19 cellular contexts compared by ENCODE assay signal in the genomic region with DNA sequence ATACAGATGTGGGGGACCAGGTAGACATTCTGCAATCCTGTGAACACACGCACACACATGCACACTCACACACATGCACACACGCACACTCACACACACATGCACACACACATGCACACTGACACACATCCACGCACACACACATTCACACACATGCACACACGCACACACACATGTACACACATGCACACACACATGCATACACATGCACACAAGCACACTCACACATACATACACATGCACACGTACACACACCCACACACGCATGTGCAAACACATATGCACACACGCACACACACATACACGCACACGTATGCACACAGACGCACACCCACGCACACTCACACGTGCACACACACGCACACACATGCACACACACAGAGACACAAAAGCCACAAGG. TPM values are rescaled to one million over a fixed set of nuclear protein-coding genes. Genes with fewer than 3 reads are reported as not detected.
DNase-seq lines count a peak whose midpoint lies in the region; ATAC-seq, FAIRE-seq and TF ChIP-seq lines count a peak whose summit lies in the region.
"Had no signal": no experiment of that assay in that cellular context is flagged by ENCODE, and none has a peak within 500 bp of the region (broad histone marks: within the 10 kb centered on the region; RNA-seq: fewer than 3 reads in every experiment).

No MANE protein-coding gene starts in this region.

- H3K27me3 Mint-ChIP-seq in stimulated activated naive CD8-positive, alpha-beta T cell treated with anti-CD3 and anti-CD28 coated beads, Interleukin-15, Interleukin-2, amounts not matched to agents 100 ng/mL and 50 ng/mL, for 24 hours, result no peaks in the 10 kb centered on the region

- no peaks in the 10 kb centered on the region for H3K79me1 ChIP-seq in neuronal stem cell (ENCODE audit: low read depth, low read length)

- CTCF ChIA-PET in GM12878 (lab: Yijun Ruan, JAX), result interaction anchor here (0.9 to 1.3 kb wide), 2 partner anchors 9 to 65 kb away, joined by 3 read pairs; no protein-coding TSS in a partner anchor

- FAIRE-seq in GM12878 (lab: Jason Lieb, UNC), result no peak
- FAIRE-seq: A204.1, GM12891, GM19239 had no signal

- H4K8ac ChIP-seq in neuronal stem cell (ENCODE audit: low read depth, low read length), result peak overlapping the region; percentile 7

- H4K20me1 ChIP-seq in GM12878 (ENCODE audit: control insufficient read depth, insufficient read depth), result no peaks in the 10 kb centered on the region

- H3K4me2 ChIP-seq in GM12878 (ENCODE audit: control insufficient read depth, insufficient read depth), result no peak overlapping the region
- no peak overlapping the region for H3K4me2 ChIP-seq in neuronal stem cell (ENCODE audit: insufficient read depth, low read length, poor library complexity, severe bottlenecking)

- no peaks in the 10 kb centered on the region for H3K36me3 Mint-ChIP-seq in stimulated activated naive CD8-positive, alpha-beta T cell treated with anti-CD3 and anti-CD28 coated beads, Interleukin-15, Interleukin-2, amounts not matched to agents 100 ng/mL and 50 ng/mL, for 24 hours (ENCODE audit: low read depth)
- H3K36me3 Mint-ChIP-seq: CD4-positive, alpha-beta memory T cell had no signal

- H3K9me3 Mint-ChIP-seq in stimulated activated naive CD8-positive, alpha-beta T cell treated with anti-CD3 and anti-CD28 coated beads, Interleukin-15, Interleukin-2, amounts not matched to agents 100 ng/mL and 50 ng/mL, for 24 hours, result no peaks in the 10 kb centered on the region
- H3K9me3 Mint-ChIP-seq: CD4-positive, alpha-beta memory T cell had no signal

- no peaks in the 10 kb centered on the region for H3K4me1 Mint-ChIP-seq in stimulated activated naive CD8-positive, alpha-beta T cell treated with anti-CD3 and anti-CD28 coated beads, Interleukin-15, Interleukin-2, amounts not matched to agents 100 ng/mL and 50 ng/mL, for 24 hours (ENCODE audit: low read depth)
- H3K4me1 Mint-ChIP-seq: CD4-positive, alpha-beta memory T cell had no signal

- no peak overlapping the region for H2BK120ac ChIP-seq in neuronal stem cell (ENCODE audit: low read depth, low read length)

- no peak overlapping the region for H2AK5ac ChIP-seq in neuronal stem cell (ENCODE audit: low read depth, low read length)

- H3K36me3 ChIP-seq in GM12878 (ENCODE audit: control insufficient read depth in 2 of 2, insufficient read depth in 2 of 2, low read length in 1 of 2) (no peaks in the 10 kb centered on the region), neuronal stem cell (replicated peaks in 1 of 2; ENCODE audit: control insufficient read depth in 2 of 2, insufficient read depth in 2 of 2, low read length in 2 of 2) (peaks cover 0 to 2% of the 10 kb centered on the region in 2 donors)
- H3K36me3 ChIP-seq: BE2C had no signal

- H3K4me3 ChIP-seq in GM12878, result no peak overlapping the region
- H3K4me3 ChIP-seq in neuronal stem cell (ENCODE audit: low read length in 2 of 2), result peak overlapping the region in 1 of 2 donors; percentile 74

- H4K91ac ChIP-seq in neuronal stem cell (ENCODE audit: low read depth, low read length, poor library complexity), result no peak overlapping the region

- no peak for TF ChIP-seq EP300 in GM12878 (IDR thresholded peaks at IDR 0.05; ENCODE audit: borderline replicate concordance in 1 of 2, control insufficient read depth in 1 of 2, low read depth in 2 of 2, low read length in 2 of 2)

- POLR2A ChIA-PET in GM12878 (lab: Charles Lee), result no interaction called here

- TF ChIP-seq RAD21 in GM12878 (IDR thresholded peaks at IDR 0.05; ENCODE audit: insufficient read depth, low read depth, low read length), result no peak

- intact Hi-C loops in GM12878 (cut with micrococcal nuclease; ENCODE audit: unreplicated experiment), result no loop called here

- no peak for ATAC-seq in stimulated activated naive CD8-positive, alpha-beta T cell treated with anti-CD3 and anti-CD28 coated beads, Interleukin-15, Interleukin-2, amounts not matched to agents 100 U/mL and 50 U/mL, for 24 hours
- no peak for ATAC-seq in GM12878
- no peak for ATAC-seq in GM18909 (IDR thresholded peaks at IDR 0.05; ENCODE audit: poor library complexity, unreplicated experiment)
- ATAC-seq: HCT116 had no signal

- H3K9me3 ChIP-seq in GM12878 (replicated peaks; ENCODE audit: control insufficient read depth, insufficient read depth, low read length), result no peaks in the 10 kb centered on the region
- H3K9me3 ChIP-seq in neuronal stem cell (replicated peaks in 1 of 2; ENCODE audit: control insufficient read depth in 2 of 2, insufficient read depth in 1 of 2, low read depth in 1 of 2, low read length in 2 of 2), result peaks cover 0 to 3% of the 10 kb centered on the region in 2 donors
- H3K9me3 ChIP-seq: BE2C had no signal

- no peak overlapping the region for H3K4me3 Mint-ChIP-seq in stimulated activated naive CD8-positive, alpha-beta T cell treated with anti-CD3 and anti-CD28 coated beads, Interleukin-15, Interleukin-2, amounts not matched to agents 100 ng/mL and 50 ng/mL, for 24 hours
- H3K4me3 Mint-ChIP-seq: CD4-positive, alpha-beta memory T cell had no signal

- no TSS peak for BruUV-seq in GM12878 (replicated peaks; lab: Mats Ljungman, UMichigan)

- no peak for TF ChIP-seq POLR2A in GM12878 (IDR thresholded peaks at IDR 0.05; ENCODE audit: low read depth, low read length)

- H2BK5ac ChIP-seq in neuronal stem cell (ENCODE audit: low read length), result no peak overlapping the region

- TF ChIP-seq CTCF in GM12878 (IDR thresholded peaks at IDR 0.05 in 2 of 3, conservative IDR thresholded peaks at IDR 0.05 in 1 of 3; ENCODE audit: control insufficient read depth in 2 of 3, extremely low read depth in 1 of 3, insufficient read depth in 1 of 3, low read depth in 3 of 3, low read length in 3 of 3), result no peak

- H3K27ac Mint-ChIP-seq in stimulated activated naive CD8-positive, alpha-beta T cell treated with anti-CD3 and anti-CD28 coated beads, Interleukin-15, Interleukin-2, amounts not matched to agents 100 ng/mL and 50 ng/mL, for 24 hours, result peak overlapping the region; percentile 28

- WGBS in GM12878 (ENCODE audit: insufficient coverage, insufficient replicate concordance, low lambda C conversion rate, missing lambda C conversion rate), result 66% methylated on average over 10 of the region's 13 CpGs
- WGBS in neuronal stem cell (ENCODE audit: extremely low coverage in 2 of 2, insufficient read length in 2 of 2, insufficient replicate concordance in 1 of 2), 2 donors, result no CpG with 5 or more reads among the region's 13 CpGs

- peak overlapping the region; percentile 4 for H3K23ac ChIP-seq in neuronal stem cell (ENCODE audit: low read depth, low read length, poor library complexity)

- no peaks in the 10 kb centered on the region for H3K79me2 ChIP-seq in GM12878 (ENCODE audit: control insufficient read depth, insufficient read depth, low read length)

- SMC1A ChIA-PET in GM12878 (lab: Charles Lee; ENCODE audit: uncharacterized antibody, unreplicated experiment), result no interaction called here

- H3K27me3 ChIP-seq in GM12878 (replicated peaks in 1 of 2; ENCODE audit: control insufficient read depth in 2 of 2, insufficient read depth in 2 of 2, low read length in 1 of 2) (no peaks in the 10 kb centered on the region), neuronal stem cell (ENCODE audit: control insufficient read depth in 3 of 3, insufficient read depth in 3 of 3, low read depth in 1 of 3, low read length in 3 of 3) (peaks cover 0 to 3% (median 0%) of the 10 kb centered on the region in 3 experiments)

- H2BK15ac ChIP-seq in neuronal stem cell (ENCODE audit: low read length), result no peak overlapping the region

- H3K4me1 ChIP-seq in GM12878 (ENCODE audit: control insufficient read depth, insufficient read depth, low read length) (no peaks in the 10 kb centered on the region), neuronal stem cell (ENCODE audit: control insufficient read depth in 2 of 2, insufficient read depth in 1 of 2, low read depth in 1 of 2, low read length in 2 of 2) (peaks cover 0 to 12% of the 10 kb centered on the region in 2 donors)
- H3K4me1 ChIP-seq: BE2C had no signal

- H3K9ac ChIP-seq in GM12878 (ENCODE audit: control insufficient read depth, insufficient read depth, low read length) (no peak overlapping the region), neuronal stem cell (ENCODE audit: low read depth, low read length, poor library complexity) (peak overlapping the region; percentile 13)

- H2BK12ac ChIP-seq in neuronal stem cell (ENCODE audit: low read length), result peak overlapping the region; percentile 16

- no peak for DNase-seq in stimulated activated naive CD8-positive, alpha-beta T cell treated with anti-CD3 and anti-CD28 coated beads, Interleukin-15, Interleukin-2, amounts not matched to agents 100 U/mL and 50 U/mL, for 24 hours
- DNase-seq in GM12878 (ENCODE audit: low read depth, low spot score) (no peak), neuronal stem cell (ENCODE audit: low spot score) (no peak), anterior cingulate cortex (lab: John Stamatoyannopoulos, UW) (no peak), superior temporal gyrus (ENCODE audit: extremely low spot score) (no peak)
- DNase-seq: BE2C; CD4-positive, alpha-beta memory T cell; DMS79 had no signal

- H3K18ac ChIP-seq in neuronal stem cell (ENCODE audit: low read length), result no peak overlapping the region

- H2AFZ ChIP-seq in GM12878 (ENCODE audit: control insufficient read depth, low read depth, low read length) (no peak overlapping the region), neuronal stem cell (ENCODE audit: low read length) (no peak overlapping the region)

- RAD21 ChIA-PET in GM12878 (lab: Charles Lee; ENCODE audit: unreplicated experiment), result no interaction called here

- H3K27ac ChIP-seq in GM12878 (ENCODE audit: control insufficient read depth, insufficient read depth) (no peak overlapping the region), neuronal stem cell (replicated peaks; ENCODE audit: low read length) (no peak overlapping the region)
- H3K27ac ChIP-seq: C4-2B had no signal

- H3K14ac ChIP-seq in neuronal stem cell (ENCODE audit: low read length), result peak overlapping the region; percentile 17

- no peak overlapping the region for H3K4ac ChIP-seq in neuronal stem cell (ENCODE audit: low read length)

- in situ Hi-C loops in GM12878 (cut with MboI), result no loop called here

RNA-seq across cellular contexts. Expression of gene GGTLC1, which starts 14.3 kb away (rescaled TPM):
- not detected in 2 replicates for total RNA-seq in GM12878 (2013; cell fraction: nucleolus; rRNA removed)
- total RNA-seq in GM12878 (2014; rRNA removed), result not detected in 2 replicates
- total RNA-seq in GM12878 (2014; rRNA removed; fragmentation: Illumina TruSeq; extraction: Trizol), result not detected in 2 replicates
- not detected in 2 replicates for total RNA-seq in GM12878 (2021)
- polyA plus RNA-seq in GM12878 (2011; ENCODE audit: low read depth), result not detected
- polyA plus RNA-seq in GM12878 (2011; rRNA removed), result not detected in 2 replicates
- not detected in 2 replicates for polyA plus RNA-seq in GM12878 (2011; cell fraction: cytosol; rRNA removed)
- not detected in 2 replicates for polyA plus RNA-seq in GM12878 (2011; cell fraction: nucleus; rRNA removed)
- polyA plus RNA-seq in GM12878 (2012), result not detected in 2 replicates
- not detected in 2 replicates for polyA plus RNA-seq in GM12878 (2014; fragmentation: Illumina TruSeq; extraction: Trizol)
- not detected for polyA plus RNA-seq in GM12878 (2014; fragmentation: Nextera tagmentation; extraction: Ambion mirVana)
- not detected in 2 replicates for polyA plus RNA-seq in GM12878 (2014; rRNA removed)
- polyA plus RNA-seq in GM12878 (2016; fragmentation: Nextera tagmentation; extraction: Ambion mirVana), result not detected
- polyA minus RNA-seq in GM12878 (2011; rRNA and poly(A)+ RNA removed), result not detected in 2 replicates
- polyA minus RNA-seq in GM12878 (2011; cell fraction: cytosol; rRNA and poly(A)+ RNA removed), result not detected in 2 replicates
- not detected in 2 replicates for polyA minus RNA-seq in GM12878 (2011; cell fraction: nucleus; rRNA and poly(A)+ RNA removed)
- polyA plus RNA-seq in neuronal stem cell (2013, experiment 1 of 2), result not detected
- polyA plus RNA-seq in neuronal stem cell (2013, experiment 2 of 2), result not detected
- total RNA-seq: CD4-positive, alpha-beta memory T cell; G401; H4; HT1080 had no signal
- polyA plus RNA-seq: AG04450; CD4-positive, alpha-beta memory T cell had no signal
